ENCODE assay signal across 15 cellular contexts in the genomic region with DNA sequence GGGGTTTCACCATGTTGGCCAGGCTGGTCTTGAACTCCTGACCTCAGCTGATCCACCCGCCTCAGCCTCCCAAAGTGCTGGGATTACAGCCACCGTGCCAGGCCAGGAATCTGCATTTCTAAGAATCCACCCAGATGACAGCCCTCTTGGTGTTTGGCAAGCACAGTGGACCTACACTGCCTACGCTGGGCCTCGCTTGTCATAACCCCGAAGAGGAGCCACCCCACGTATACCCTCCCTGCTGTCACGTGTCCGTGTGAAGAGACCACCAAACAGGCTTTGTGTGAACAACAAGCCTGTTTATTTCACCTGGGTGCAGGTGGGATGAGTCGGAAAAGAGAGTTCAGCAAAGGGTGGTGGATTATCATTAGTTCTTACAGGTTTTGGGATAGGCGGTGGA. TPM values are rescaled to one million over a fixed set of nuclear protein-coding genes. Genes with fewer than 3 reads are reported as not detected.
A peak's percentile ranks its signal among the peaks of the same experiment; 100 is the strongest.
DNase-seq lines count a peak whose midpoint lies in the region; ATAC-seq, FAIRE-seq and TF ChIP-seq lines count a peak whose summit lies in the region.
"Not testable (repeated sequence)": the region's sequence is repeated elsewhere in the genome, so short reads cannot be mapped to it uniquely, and the experiment has no call there.
"Had no signal": no experiment of that assay in that cellular context is flagged by ENCODE, and none has a peak within 500 bp of the region (broad histone marks: within the 10 kb centered on the region; RNA-seq: fewer than 3 reads in every experiment).

No MANE protein-coding gene starts in this region.

- not testable (repeated sequence) for DNase-seq in A549 (ENCODE audit: low read depth in 1 of 2, low spot score in 1 of 2); RWPE1 (ENCODE audit: low spot score); activated CD4-positive, alpha-beta memory T cell treated with anti-CD3 and anti-CD28 coated beads for 36 hours; epithelial cell of prostate (ENCODE audit: low read depth, low spot score); naive thymus-derived CD8-positive, alpha-beta T cell; stimulated activated effector memory CD8-positive, alpha-beta T cell treated with anti-CD3 and anti-CD28 coated beads, Interleukin-12 subunit alpha, Interleukin-12 subunit beta, amount 100 ng/mL, for 72 hours (ENCODE audit: low spot score in 2 of 2)

- H3K79me2 ChIP-seq in DOHH2 (ENCODE audit: control insufficient read depth, low read length) = peaks cover 37% of the 10 kb centered on the region

- not testable (repeated sequence) for H3K9me3 Mint-ChIP-seq in activated CD4-positive, alpha-beta memory T cell treated with anti-CD3 and anti-CD28 coated beads for 36 hours; activated naive CD8-positive, alpha-beta T cell (ENCODE audit: low read depth); naive thymus-derived CD8-positive, alpha-beta T cell; stimulated activated effector memory CD8-positive, alpha-beta T cell treated with anti-CD3 and anti-CD28 coated beads, Interleukin-12 subunit alpha, Interleukin-12 subunit beta, amount 100 ng/mL, for 72 hours

- H3K4me1 ChIP-seq in A549 = peaks cover 35% of the 10 kb centered on the region
- H3K4me1 ChIP-seq in DOHH2 (ENCODE audit: control insufficient read depth, low read length) = peaks cover 39% of the 10 kb centered on the region

- TF ChIP-seq EP300 in A549 (IDR thresholded peaks at IDR 0.05) = not testable (repeated sequence)

- peak overlapping the region; percentile 92 for H3K27ac Mint-ChIP-seq in activated CD4-positive, alpha-beta memory T cell treated with anti-CD3 and anti-CD28 coated beads for 36 hours
- peak overlapping the region; percentile 97 for H3K27ac Mint-ChIP-seq in activated naive CD8-positive, alpha-beta T cell
- peak overlapping the region; percentile 93 to 99 (median 98) for H3K27ac Mint-ChIP-seq in naive thymus-derived CD8-positive, alpha-beta T cell
- H3K27ac Mint-ChIP-seq in stimulated activated effector memory CD8-positive, alpha-beta T cell treated with anti-CD3 and anti-CD28 coated beads, Interleukin-12 subunit alpha, Interleukin-12 subunit beta, amount 100 ng/mL, for 72 hours = peak overlapping the region; percentile 97

- not testable (repeated sequence) for ATAC-seq in A549; naive thymus-derived CD8-positive, alpha-beta T cell; stimulated activated effector memory CD8-positive, alpha-beta T cell treated with anti-CD3 and anti-CD28 coated beads, Interleukin-12 subunit alpha, Interleukin-12 subunit beta, amount 100 ng/mL, for 72 hours

- not testable (repeated sequence) for H3K27me3 ChIP-seq in DOHH2 (ENCODE audit: control insufficient read depth, low read length)

- H3K9me2 ChIP-seq in DOHH2 (replicated peaks; ENCODE audit: control insufficient read depth, low read length) = not testable (repeated sequence)

- not testable (repeated sequence) for H3K27me3 Mint-ChIP-seq in activated CD4-positive, alpha-beta memory T cell treated with anti-CD3 and anti-CD28 coated beads for 36 hours; activated naive CD8-positive, alpha-beta T cell; naive thymus-derived CD8-positive, alpha-beta T cell

- intact Hi-C loops in activated CD4-positive, alpha-beta memory T cell treated with anti-CD3 and anti-CD28 coated beads for 36 hours (cut with micrococcal nuclease) = loop anchor here (2.0 to 5.0 kb wide), 2 partner anchors 52 to 715 kb away; a partner anchor contains a TSS

- H3K36me3 ChIP-seq in DOHH2 (ENCODE audit: control insufficient read depth, low read length) = peaks cover 44% of the 10 kb centered on the region

- peaks cover 39% of the 10 kb centered on the region for H3K4me1 Mint-ChIP-seq in activated CD4-positive, alpha-beta memory T cell treated with anti-CD3 and anti-CD28 coated beads for 36 hours (ENCODE audit: low read depth)
- H3K4me1 Mint-ChIP-seq in activated naive CD8-positive, alpha-beta T cell (ENCODE audit: low read depth) = peaks cover 38% of the 10 kb centered on the region
- H3K4me1 Mint-ChIP-seq in naive thymus-derived CD8-positive, alpha-beta T cell = peaks cover 14 to 40% (median 32%) of the 10 kb centered on the region in 4 donors
- peaks cover 33% of the 10 kb centered on the region for H3K4me1 Mint-ChIP-seq in stimulated activated effector memory CD8-positive, alpha-beta T cell treated with anti-CD3 and anti-CD28 coated beads, Interleukin-12 subunit alpha, Interleukin-12 subunit beta, amount 100 ng/mL, for 72 hours

- H3K9me3 ChIP-seq in A549; DOHH2 (ENCODE audit: control insufficient read depth, insufficient read depth, low read length): not testable (repeated sequence)

- H3K4me3 Mint-ChIP-seq in activated CD4-positive, alpha-beta memory T cell treated with anti-CD3 and anti-CD28 coated beads for 36 hours = peak overlapping the region; percentile 98
- H3K4me3 Mint-ChIP-seq in activated naive CD8-positive, alpha-beta T cell = peak overlapping the region; percentile 47
- peak overlapping the region; percentile 33 to 99 (median 94) for H3K4me3 Mint-ChIP-seq in naive thymus-derived CD8-positive, alpha-beta T cell
- peak overlapping the region; percentile 96 for H3K4me3 Mint-ChIP-seq in stimulated activated effector memory CD8-positive, alpha-beta T cell treated with anti-CD3 and anti-CD28 coated beads, Interleukin-12 subunit alpha, Interleukin-12 subunit beta, amount 100 ng/mL, for 72 hours

- H3K4me3 ChIP-seq in A549 = not testable (repeated sequence)
- peak overlapping the region; percentile 92; the same call in 1 of the 2 replicates for H3K4me3 ChIP-seq in DOHH2 (ENCODE audit: low read length)

- CTCF ChIA-PET in A549 (lab: Yijun Ruan, JAX) = interaction anchor here (1.6 kb wide), 1 partner anchor 51 kb away, joined by 7 read pairs; a partner anchor contains a TSS
- CTCF ChIA-PET in RWPE1 (lab: Yijun Ruan, JAX) = not testable (repeated sequence)
- CTCF ChIA-PET in activated CD4-positive, alpha-beta memory T cell treated with anti-CD3 and anti-CD28 coated beads for 36 hours (lab: Charles Lee) = interaction anchor here (1.7 kb wide), 1 partner anchor 52 kb away, joined by 4 read pairs; a partner anchor contains a TSS

- peaks cover 41% of the 10 kb centered on the region for H3K36me3 Mint-ChIP-seq in activated CD4-positive, alpha-beta memory T cell treated with anti-CD3 and anti-CD28 coated beads for 36 hours
- peaks cover 13% of the 10 kb centered on the region for H3K36me3 Mint-ChIP-seq in activated naive CD8-positive, alpha-beta T cell
- peaks cover 7 to 40% (median 12%) of the 10 kb centered on the region in 3 donors for H3K36me3 Mint-ChIP-seq in naive thymus-derived CD8-positive, alpha-beta T cell
- H3K36me3 Mint-ChIP-seq in stimulated activated effector memory CD8-positive, alpha-beta T cell treated with anti-CD3 and anti-CD28 coated beads, Interleukin-12 subunit alpha, Interleukin-12 subunit beta, amount 100 ng/mL, for 72 hours = peaks cover 55% of the 10 kb centered on the region

- H3K27ac ChIP-seq in A549 = peak overlapping the region; percentile 95 to 98; a peak in 4 of 6 replicates
- H3K27ac ChIP-seq in DOHH2 (ENCODE audit: low read depth, low read length) = peak overlapping the region; percentile 93
- H3K27ac ChIP-seq in RWPE1 = peak overlapping the region; percentile 91
- peak overlapping the region; percentile 87 for H3K27ac ChIP-seq in epithelial cell of prostate

- TF ChIP-seq RAD21 in A549 (conservative IDR thresholded peaks at IDR 0.05 in 1 of 2, IDR thresholded peaks at IDR 0.05 in 1 of 2) = not testable (repeated sequence)

- TF ChIP-seq POLR2A in A549 (IDR thresholded peaks at IDR 0.05; ENCODE audit: low read length) = not testable (repeated sequence)

- not testable (repeated sequence) for TF ChIP-seq CTCF in A549 (IDR thresholded peaks at IDR 0.05); DOHH2 (IDR thresholded peaks at IDR 0.05; ENCODE audit: low read depth, low read length, poor library complexity, severe bottlenecking); RWPE1 (conservative IDR thresholded peaks at IDR 0.05; ENCODE audit: low read depth)

- WGBS in A549 (ENCODE audit: missing lambda C conversion rate) = 97% methylated on average over 6 of the region's 10 CpGs

- not testable (repeated sequence) for FAIRE-seq in A549 (lab: Jason Lieb, UNC)

- H3K4me2 ChIP-seq in A549 = not testable (repeated sequence)
- peak overlapping the region; percentile 64; the same call in 1 of the 2 replicates for H3K4me2 ChIP-seq in DOHH2 (ENCODE audit: low read length)

- not testable (repeated sequence) for H4K20me1 ChIP-seq in DOHH2 (ENCODE audit: control insufficient read depth, insufficient read depth, low read depth, low read length)

- POLR2A ChIA-PET in A549 (lab: Yijun Ruan, JAX); RWPE1 (lab: Yijun Ruan, JAX; ENCODE audit: low non-redundant PET); naive thymus-derived CD8-positive, alpha-beta T cell (lab: Charles Lee): not testable (repeated sequence)
- POLR2A ChIA-PET in activated CD4-positive, alpha-beta memory T cell treated with anti-CD3 and anti-CD28 coated beads for 36 hours (lab: Charles Lee) = interaction anchor here (1.8 kb wide), 1 partner anchor 51 kb away, joined by 6 read pairs; a partner anchor contains a TSS

- peaks cover 12% of the 10 kb centered on the region for H3F3A ChIP-seq in DOHH2 (ENCODE audit: control insufficient read depth, insufficient read depth)

RNA-seq across cellular contexts. Expression of a gene that starts 50.0 kb away (rescaled TPM):
- polyA plus RNA-seq in A549 (2011; rRNA removed) = 21.6 and 31.4 TPM in 2 replicates
- 24.5 and 28.5 TPM in 2 replicates for polyA plus RNA-seq in A549 (2012; cell fraction: cytosol; rRNA removed)
- 17.5 and 21.8 TPM in 2 replicates for polyA plus RNA-seq in A549 (2012; cell fraction: nucleus; rRNA removed)
- 21.7 to 23.2 TPM (median 22.4 TPM) in 3 replicates for polyA plus RNA-seq in A549 (2017; fragmentation: RNase III; extraction: RNeasy Plus Mini Kit Qiagen cat#74134 plus additional on column Dnase treatment)
- polyA minus RNA-seq in A549 (2011; rRNA and poly(A)+ RNA removed) = 4.9 TPM in 2 replicates
- 10 to 100 TPM; 11.1 to 13.0 TPM for total RNA-seq in activated CD4-positive, alpha-beta memory T cell treated with anti-CD3 and anti-CD28 coated beads for 36 hours
- total RNA-seq in naive thymus-derived CD8-positive, alpha-beta T cell = 1 to 10 TPM; 5.3 to 7.0 TPM
- polyA plus RNA-seq in naive thymus-derived CD8-positive, alpha-beta T cell = under 1 TPM in 2 of 3 donors, not detected in 1; 0.18 to 0.24 TPM
- total RNA-seq: myocyte had no signal

RNA-seq across cellular contexts. Expression of a gene that starts 50.2 kb away (rescaled TPM):
- polyA plus RNA-seq in A549 (2011; rRNA removed) (79.7 and 103 TPM in 2 replicates), A549 (2017; fragmentation: RNase III; extraction: RNeasy Plus Mini Kit Qiagen cat#74134 plus additional on column Dnase treatment) (105 to 118 TPM (median 110 TPM) in 3 replicates)
- polyA plus RNA-seq in A549 (2012; cell fraction: cytosol; rRNA removed) = 75.1 and 84.3 TPM in 2 replicates
- 99.1 and 116 TPM in 2 replicates for polyA plus RNA-seq in A549 (2012; cell fraction: nucleus; rRNA removed)
- 83.5 and 103 TPM in 2 replicates for polyA minus RNA-seq in A549 (2011; rRNA and poly(A)+ RNA removed)
- total RNA-seq in activated CD4-positive, alpha-beta memory T cell treated with anti-CD3 and anti-CD28 coated beads for 36 hours = 100 to 1,000 TPM; 227 TPM
- total RNA-seq in naive thymus-derived CD8-positive, alpha-beta T cell = 1 to 10 TPM; 2.5 to 4.0 TPM
- polyA plus RNA-seq in naive thymus-derived CD8-positive, alpha-beta T cell = 1 to 10 TPM in 1 of 3 donors, under 1 TPM in 2; 0.32 to 1.4 (median 0.93) TPM

RNA-seq across cellular contexts. Expression of a gene that starts 51.4 kb away (rescaled TPM):
- polyA plus RNA-seq in A549 (2011; rRNA removed) (122 and 138 TPM in 2 replicates), A549 (2017; fragmentation: RNase III; extraction: RNeasy Plus Mini Kit Qiagen cat#74134 plus additional on column Dnase treatment) (101 to 117 TPM (median 115 TPM) in 3 replicates)
- polyA plus RNA-seq in A549 (2012; cell fraction: cytosol; rRNA removed) = 39.3 and 49.5 TPM in 2 replicates
- 11.4 and 19.4 TPM in 2 replicates for polyA plus RNA-seq in A549 (2012; cell fraction: nucleus; rRNA removed)
- polyA minus RNA-seq in A549 (2011; rRNA and poly(A)+ RNA removed) = 128 and 145 TPM in 2 replicates
- total RNA-seq in activated CD4-positive, alpha-beta memory T cell treated with anti-CD3 and anti-CD28 coated beads for 36 hours = 10 to 100 TPM; 46.3 to 48.7 TPM
- total RNA-seq in naive thymus-derived CD8-positive, alpha-beta T cell = 10 to 100 TPM; 21.1 to 23.9 TPM
- polyA plus RNA-seq in naive thymus-derived CD8-positive, alpha-beta T cell = 10 to 100 TPM; 11.3 to 21.7 (median 12.5) TPM

RNA-seq across cellular contexts. Expression of a gene that starts 51.9 kb away (rescaled TPM):
- polyA plus RNA-seq in A549 (2011; rRNA removed) = 0.36 and 0.39 TPM in 2 replicates
- polyA plus RNA-seq in A549 (2012; cell fraction: cytosol; rRNA removed) = 0.03 and 0.08 TPM in 2 replicates
- polyA plus RNA-seq in A549 (2012; cell fraction: nucleus; rRNA removed) = not detected in 2 replicates
- 0.14 to 0.34 TPM (median 0.26 TPM) in 3 replicates for polyA plus RNA-seq in A549 (2017; fragmentation: RNase III; extraction: RNeasy Plus Mini Kit Qiagen cat#74134 plus additional on column Dnase treatment)
- polyA minus RNA-seq in A549 (2011; rRNA and poly(A)+ RNA removed) = 0.19 and 0.25 TPM in 2 replicates
- total RNA-seq in activated CD4-positive, alpha-beta memory T cell treated with anti-CD3 and anti-CD28 coated beads for 36 hours = not detected
- total RNA-seq in naive thymus-derived CD8-positive, alpha-beta T cell = not detected
- polyA plus RNA-seq in naive thymus-derived CD8-positive, alpha-beta T cell = not detected
- total RNA-seq: A172, epithelial cell of proximal tubule, heart right ventricle, mammary epithelial cell, myocyte, stomach, tibial nerve had no signal
- polyA plus RNA-seq: heart right ventricle, stomach had no signal

Comparison
In these comparisons a context has a peak if more than half of its experiments do, and no peak if none do; other contexts are left out.
1. H3K4me3 Mint-ChIP-seq: peak in every context shown above with its lines; median percentile 98 in activated CD4-positive, alpha-beta memory T cell treated with anti-CD3 and anti-CD28 coated beads for 36 hours; 96 in stimulated activated effector memory CD8-positive, alpha-beta T cell treated with anti-CD3 and anti-CD28 coated beads, Interleukin-12 subunit alpha, Interleukin-12 subunit beta, amount 100 ng/mL, for 72 hours; 94 in naive thymus-derived CD8-positive, alpha-beta T cell; 47 in activated naive CD8-positive, alpha-beta T cell.
2. RNA of a gene that starts 50.2 kb away (total RNA-seq): 227 TPM in activated CD4-positive, alpha-beta memory T cell treated with anti-CD3 and anti-CD28 coated beads for 36 hours; 2.5 to 4.0 TPM in naive thymus-derived CD8-positive, alpha-beta T cell; every median in the first group is over 10 times any median in the second.
3. Peak in every context shown above with its lines, with median percentiles within 50 percentile points of each other: H3K27ac ChIP-seq and H3K27ac Mint-ChIP-seq.